In the genomic region with DNA sequence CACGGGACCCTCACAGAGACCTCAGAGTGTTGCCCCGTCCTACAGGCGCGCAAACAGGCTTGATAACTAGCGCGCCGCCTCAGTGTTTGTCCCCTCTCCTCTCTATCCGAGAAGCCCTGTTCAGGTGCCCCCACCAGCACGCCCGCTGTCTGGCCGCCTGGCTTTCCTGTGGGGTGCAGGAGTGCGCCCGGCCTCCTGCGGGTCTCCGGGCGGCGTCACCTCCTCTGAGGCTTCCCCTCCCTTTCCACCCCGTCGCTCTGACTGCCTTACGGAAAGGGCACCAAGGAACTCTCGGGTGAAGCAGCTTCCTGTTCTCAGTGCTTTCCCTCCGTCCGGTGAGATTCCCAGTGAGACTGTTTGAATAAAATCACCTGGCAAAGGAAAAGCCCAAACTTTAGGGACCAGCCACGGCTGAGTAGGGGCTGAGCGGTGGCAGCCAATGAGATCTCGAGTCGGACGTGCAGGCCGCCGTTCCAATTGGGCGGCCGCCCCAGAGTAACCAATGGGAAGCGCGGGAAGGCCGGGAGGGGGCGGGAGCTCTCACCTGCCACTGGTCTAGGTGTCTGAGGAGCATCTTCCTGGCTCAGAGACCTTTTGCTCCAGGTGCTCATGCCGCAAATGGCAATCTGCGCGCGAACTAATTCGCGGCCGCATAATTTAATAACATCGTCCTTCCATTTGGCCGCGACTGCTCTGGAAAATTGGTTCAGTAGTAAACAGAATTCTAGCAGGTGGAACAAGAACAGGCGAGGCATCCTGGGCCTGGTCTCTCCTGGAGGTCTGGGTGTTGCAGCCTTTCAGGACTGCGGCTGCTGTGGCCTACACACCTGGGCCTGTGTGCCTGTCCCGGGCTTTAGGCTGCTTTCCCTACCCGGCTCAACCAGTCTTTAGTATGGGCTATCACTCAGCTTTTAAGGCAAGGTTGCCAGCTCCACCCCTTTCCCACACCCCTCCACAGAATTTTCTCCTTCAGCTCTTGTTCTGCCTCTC, we compare ENCODE assay signal across 9 cellular contexts. TPM values are rescaled to one million over a fixed set of nuclear protein-coding genes. Genes with fewer than 3 reads are reported as not detected.
DNase-seq lines count a peak whose midpoint lies in the region; ATAC-seq, FAIRE-seq and TF ChIP-seq lines count a peak whose summit lies in the region.
"Not testable (repeated sequence)": the region's sequence is repeated elsewhere in the genome, so short reads cannot be mapped to it uniquely, and the experiment has no call there.
"Had no signal": no experiment of that assay in that cellular context is flagged by ENCODE, and none has a peak within 500 bp of the region (broad histone marks: within the 10 kb centered on the region; RNA-seq: fewer than 3 reads in every experiment).

A gene with protein sequence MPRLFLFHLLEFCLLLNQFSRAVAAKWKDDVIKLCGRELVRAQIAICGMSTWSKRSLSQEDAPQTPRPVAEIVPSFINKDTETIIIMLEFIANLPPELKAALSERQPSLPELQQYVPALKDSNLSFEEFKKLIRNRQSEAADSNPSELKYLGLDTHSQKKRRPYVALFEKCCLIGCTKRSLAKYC (minus strand): TSS at position 885 of the 990 bp plus-strand sequence. CDS start 130 bp downstream, at position 755.

- not testable (repeated sequence) for TF ChIP-seq CTCF in IMR-90 (conservative IDR thresholded peaks at IDR 0.05; ENCODE audit: low read depth, low read length); bronchial epithelial cell (IDR thresholded peaks at IDR 0.05; ENCODE audit: insufficient read depth, low read length, severe bottlenecking)

- BruUV-seq in IMR-90 (replicated peaks; lab: Mats Ljungman, UMichigan) = not testable (repeated sequence)

- peak; percentile 98 for ATAC-seq in GM19438 (IDR thresholded peaks at IDR 0.05; ENCODE audit: low read depth, unreplicated experiment)
- ATAC-seq in HG02938 (IDR thresholded peaks at IDR 0.05; ENCODE audit: unreplicated experiment) = peak; percentile 99
- peak; percentile 100 for ATAC-seq in IMR-90 (ENCODE audit: low read depth)
- peak; percentile 99 to 100 for ATAC-seq in activated CD4-positive, CD25-positive, alpha-beta regulatory T cell treated with anti-CD3 and anti-CD28 coated beads, Interleukin-2, amount 50 U/mL, for 24 hours

- not testable (repeated sequence) for H2AK9ac ChIP-seq in IMR-90 (replicated peaks; ENCODE audit: low read depth, low read length, poor library complexity)

- H4K8ac ChIP-seq in IMR-90 (ENCODE audit: low read depth in 2 of 2, low read length in 2 of 2) = not testable (repeated sequence)

- H3K9me3 ChIP-seq in IMR-90 (ENCODE audit: control insufficient read depth, insufficient read depth, low read length) = not testable (repeated sequence)

- H3K9me1 ChIP-seq in IMR-90 (ENCODE audit: insufficient read depth, low read length) = not testable (repeated sequence)

- dilution Hi-C loops in IMR-90 (cut with HindIII; ENCODE audit: low sequenced_read_pairs, unreplicated experiment) = not testable (repeated sequence)

- intact Hi-C loops in IMR-90 (cut with micrococcal nuclease) = not testable (repeated sequence)

- H2BK120ac ChIP-seq in IMR-90 (ENCODE audit: low read depth, low read length) = not testable (repeated sequence)

- DNase-seq in Caki2 (ENCODE audit: low read depth) (peak; percentile 12), iPS-NIHi11 (ENCODE audit: low spot score) (peak; percentile 7)
- DNase-seq in IMR-90; bronchial epithelial cell (ENCODE audit: low read depth): not testable (repeated sequence)

- TF ChIP-seq RAD21 in IMR-90 (IDR thresholded peaks at IDR 0.05; ENCODE audit: low read length) = not testable (repeated sequence)

- H3K56ac ChIP-seq in IMR-90 (ENCODE audit: extremely low read depth, insufficient read depth, low read length) = not testable (repeated sequence)

- H3K23ac ChIP-seq in IMR-90 (ENCODE audit: low read depth, low read length) = not testable (repeated sequence)

- CTCF ChIA-PET in IMR-90 (lab: Yijun Ruan, JAX) = not testable (repeated sequence)

- not testable (repeated sequence) for H4K20me1 ChIP-seq in IMR-90 (ENCODE audit: insufficient read depth, low read length)

- in situ Hi-C loops in Caki2 (cut with HindIII; ENCODE audit: low pct_unique_long_range_greater_than_20kb, low sequenced_read_pairs); IMR-90 (cut with MboI; ENCODE audit: low sequenced_read_pairs): not testable (repeated sequence)

- POLR2A ChIA-PET in IMR-90 (lab: Charles Lee; ENCODE audit: unreplicated experiment) = not testable (repeated sequence)

- H3K27ac ChIP-seq in IMR-90 (ENCODE audit: insufficient read depth, low read length); rectal smooth muscle tissue (ENCODE audit: low read depth, low read length): not testable (repeated sequence)

- H2BK5ac ChIP-seq in IMR-90 (ENCODE audit: low read depth, low read length, poor library complexity, severe bottlenecking) = not testable (repeated sequence)

- FAIRE-seq in bronchial epithelial cell (lab: Jason Lieb, UNC) = peak; percentile 97

- not testable (repeated sequence) for H4K5ac ChIP-seq in IMR-90 (ENCODE audit: low read depth, low read length)

- not testable (repeated sequence) for H3K14ac ChIP-seq in IMR-90 (replicated peaks; ENCODE audit: low read depth, low read length)

- H3K4me2 ChIP-seq in IMR-90 (ENCODE audit: low read depth, low read length) = not testable (repeated sequence)

- not testable (repeated sequence) for H2AK5ac ChIP-seq in IMR-90 (ENCODE audit: low read depth, low read length)

- not testable (repeated sequence) for H2BK15ac ChIP-seq in IMR-90 (ENCODE audit: low read depth, low read length)

- not testable (repeated sequence) for H3K27me3 ChIP-seq in IMR-90 (ENCODE audit: control insufficient read depth, insufficient read depth, low read length); bronchial epithelial cell (ENCODE audit: control insufficient read depth, insufficient read depth, low read length); rectal smooth muscle tissue (ENCODE audit: control insufficient read depth, insufficient read depth, low read length)

- H3K18ac ChIP-seq in IMR-90 (ENCODE audit: low read depth, low read length) = not testable (repeated sequence)

- not testable (repeated sequence) for H3K4ac ChIP-seq in IMR-90 (ENCODE audit: low read depth, low read length)

- not testable (repeated sequence) for H3K79me1 ChIP-seq in IMR-90 (ENCODE audit: low read depth in 1 of 2, low read length in 2 of 2)

- H2BK20ac ChIP-seq in IMR-90 (ENCODE audit: low read depth, low read length) = not testable (repeated sequence)

- not testable (repeated sequence) for H4K91ac ChIP-seq in IMR-90 (ENCODE audit: insufficient read depth, low read depth, low read length)

- H3K9ac ChIP-seq in IMR-90 (ENCODE audit: low read depth, low read length); rectal smooth muscle tissue (ENCODE audit: low read length): not testable (repeated sequence)

- 52% methylated on average over 4 of the region's 50 CpGs; no CpG with 5 or more reads in 1 of the 2 experiments for WGBS in IMR-90 (ENCODE audit: extremely low coverage in 2 of 2, insufficient read length in 1 of 2), 2 experiments

- H3K4me3 ChIP-seq in IMR-90 (ENCODE audit: insufficient read depth, low read depth, low read length); bronchial epithelial cell (ENCODE audit: low read depth, low read length): not testable (repeated sequence)
- peak within 1 kb of the TSS; percentile 4 for H3K4me3 ChIP-seq in rectal smooth muscle tissue (ENCODE audit: low read length)

- H3K4me1 ChIP-seq in IMR-90 (ENCODE audit: control insufficient read depth, insufficient read depth, low read length); rectal smooth muscle tissue (ENCODE audit: control insufficient read depth, insufficient read depth, low read length): not testable (repeated sequence)

- not testable (repeated sequence) for TF ChIP-seq POLR2A in IMR-90 (IDR thresholded peaks at IDR 0.05; ENCODE audit: low read depth, low read length)

- H3K36me3 ChIP-seq in IMR-90 (ENCODE audit: control insufficient read depth, insufficient read depth, low read length); bronchial epithelial cell (ENCODE audit: control insufficient read depth, insufficient read depth, low read length); rectal smooth muscle tissue (ENCODE audit: control insufficient read depth, insufficient read depth, low read length): not testable (repeated sequence)

- not testable (repeated sequence) for H2AFZ ChIP-seq in IMR-90 (replicated peaks; ENCODE audit: low read length, poor library complexity)

RNA-seq across cellular contexts. Expression of the gene that starts here (rescaled TPM):
- total RNA-seq in Caki2 (2014; rRNA removed; shearing (Covaris generic); ENCODE audit: low replicate concordance) = not detected in 2 replicates
- total RNA-seq in IMR-90 (2012; rRNA removed) (not detected in 2 replicates), bronchial epithelial cell (0.26 and 0.64 TPM in 2 replicates)
- not detected in 2 replicates for polyA plus RNA-seq in IMR-90 (2012; rRNA removed)
- not detected in 2 replicates for polyA plus RNA-seq in IMR-90 (2012; cell fraction: cytosol; rRNA removed)
- not detected in 2 replicates for polyA plus RNA-seq in IMR-90 (2012; cell fraction: nucleus; rRNA removed; ENCODE audit: low replicate concordance)
- total RNA-seq: LHCN-M2 had no signal

Comparison
In these comparisons a context has a peak if more than half of its experiments do, and no peak if none do; other contexts are left out.
1. Peak in DNase-seq in Caki2; RNA of the gene not detected or under 1 TPM.
2. Peak in ATAC-seq in IMR-90; RNA of the gene not detected or under 1 TPM.